8 cellular contexts compared by ENCODE assay signal in the genomic region with DNA sequence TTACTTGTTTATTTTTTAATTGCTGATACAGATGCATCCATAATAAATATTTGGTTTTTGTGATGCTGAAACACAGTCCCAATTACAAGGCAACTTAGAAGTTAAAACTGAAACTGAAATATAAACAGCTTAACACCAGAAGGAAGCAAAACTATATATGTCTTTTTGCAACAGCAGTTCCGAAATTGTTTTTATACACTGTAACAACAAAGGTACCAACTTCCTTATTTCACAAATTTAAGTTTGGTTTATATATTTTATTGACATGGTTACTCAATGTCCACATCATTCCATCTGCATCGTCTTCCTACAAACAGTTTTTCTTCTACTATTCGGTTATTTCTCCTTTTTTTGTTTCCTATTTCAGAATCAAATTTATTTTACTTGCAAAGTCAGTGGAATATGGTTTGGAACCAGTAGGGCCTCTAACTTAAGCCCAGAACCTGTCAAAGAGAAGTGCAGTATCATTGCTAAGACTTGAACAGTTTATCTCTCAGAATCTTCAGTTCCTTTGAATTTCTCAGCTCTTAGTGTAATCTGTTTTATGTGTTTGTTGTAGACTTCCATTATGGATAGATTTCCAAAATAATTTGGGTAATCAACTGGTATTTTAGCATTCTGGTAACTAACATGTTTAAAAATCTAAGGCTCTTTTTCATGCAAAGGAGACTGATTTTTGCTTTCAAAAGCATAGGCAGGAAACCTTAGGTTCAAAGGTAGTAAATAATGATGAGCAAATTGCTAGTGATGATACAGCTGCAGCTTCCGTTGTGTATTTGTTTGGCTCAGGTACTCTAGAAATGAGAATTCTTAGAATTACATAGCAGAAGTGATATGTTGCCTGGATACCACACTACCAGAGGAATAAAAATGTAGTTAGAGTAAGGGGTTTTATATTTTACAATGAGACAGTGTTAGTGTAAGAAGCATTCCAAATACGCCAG. TPM values are rescaled to one million over a fixed set of nuclear protein-coding genes. Genes with fewer than 3 reads are reported as not detected.
DNase-seq lines count a peak whose midpoint lies in the region; ATAC-seq and TF ChIP-seq lines count a peak whose summit lies in the region.

No MANE protein-coding gene starts in this region.

- peaks cover 9% of the 10 kb centered on the region for H3F3A ChIP-seq in neural progenitor cell (ENCODE audit: low read depth)

- H3K27me3 Mint-ChIP-seq in neural progenitor cell (ENCODE audit: insufficient read depth, low read depth) = no peaks in the 10 kb centered on the region

- no peaks in the 10 kb centered on the region for H4K20me1 ChIP-seq in neural progenitor cell (ENCODE audit: low read depth)

- no peak overlapping the region for H3K4me2 ChIP-seq in neural progenitor cell

- H3K4me1 Mint-ChIP-seq in neural progenitor cell = peaks cover 21% of the 10 kb centered on the region

- peak; percentile 43 for DNase-seq in GM10248 (ENCODE audit: extremely low spot score)
- DNase-seq in HL-60 (ENCODE audit: low read depth in 1 of 2, low spot score in 1 of 2) = no peak
- no peak for DNase-seq in dorsolateral prefrontal cortex
- no peak for DNase-seq in thyroid gland
- no peak for DNase-seq in occipital lobe (lab: John Stamatoyannopoulos, UW)
- DNase-seq in neural progenitor cell (ENCODE audit: low spot score) = no peak
- no peak for DNase-seq in LoVo (ENCODE audit: low spot score)

- 68 to 69% methylated on average over 5 of the region's 5 CpGs for WGBS in thyroid gland, 2 donors

- no peaks in the 10 kb centered on the region for H3K9me3 ChIP-seq in thyroid gland
- H3K9me3 ChIP-seq in neural progenitor cell (ENCODE audit: low read depth) = no peaks in the 10 kb centered on the region

- H2AFZ ChIP-seq in neural progenitor cell (replicated peaks) = no peak overlapping the region

- H3K79me2 ChIP-seq in neural progenitor cell (ENCODE audit: low read depth) = peaks cover 17% of the 10 kb centered on the region

- ATAC-seq in GM21381 (IDR thresholded peaks at IDR 0.05; ENCODE audit: unreplicated experiment) = peak; percentile 54

- peak overlapping the region; percentile 11; the same call in 1 of the 2 replicates for H3K4me3 ChIP-seq in HL-60 (replicated peaks; ENCODE audit: insufficient read depth, low read length)
- H3K4me3 ChIP-seq in dorsolateral prefrontal cortex = peak overlapping the region in 58 of 59 donors; percentile 3 to 59 (median 38)
- no peak overlapping the region for H3K4me3 ChIP-seq in thyroid gland (replicated peaks in 1 of 3)
- H3K4me3 ChIP-seq in neural progenitor cell = no peak overlapping the region

- H3K36me3 ChIP-seq in thyroid gland = no peaks in the 10 kb centered on the region
- H3K36me3 ChIP-seq in neural progenitor cell = no peaks in the 10 kb centered on the region

- TF ChIP-seq CTCF in GM10248 (IDR thresholded peaks at IDR 0.05; ENCODE audit: control extremely low read depth, extremely low read depth, low read depth, missing control alignments) (no peak), HL-60 (IDR thresholded peaks at IDR 0.05; ENCODE audit: insufficient read depth, low read length) (no peak), dorsolateral prefrontal cortex (IDR thresholded peaks at IDR 0.05 in 54 of 56, conservative IDR thresholded peaks at IDR 0.05 in 2 of 56; ENCODE audit: low read depth in 1 of 56, partially characterized antibody in 56 of 56) (no peak), thyroid gland (IDR thresholded peaks at IDR 0.05) (no peak), neural progenitor cell (IDR thresholded peaks at IDR 0.05) (no peak)

- H3K4me3 Mint-ChIP-seq in neural progenitor cell = no peak overlapping the region

- CTCF ChIA-PET in GM10248 (lab: Yijun Ruan, JAX) = interaction anchor here (0.8 to 1.7 kb wide), 4 partner anchors 10 to 49 kb away, joined by 3 to 6 read pairs (median 4); no protein-coding TSS in a partner anchor

- H3K9me3 Mint-ChIP-seq in neural progenitor cell = no peaks in the 10 kb centered on the region

- H3K27me3 ChIP-seq in HL-60 (ENCODE audit: insufficient read depth, poor library complexity, severe bottlenecking) = no peaks in the 10 kb centered on the region
- H3K27me3 ChIP-seq in dorsolateral prefrontal cortex = no peaks in the 10 kb centered on the region
- no peaks in the 10 kb centered on the region for H3K27me3 ChIP-seq in thyroid gland
- no peaks in the 10 kb centered on the region for H3K27me3 ChIP-seq in neural progenitor cell

- intact Hi-C loops in dorsolateral prefrontal cortex (cut with DNase I) (no loop called here), thyroid gland (cut with DNase I) (no loop called here)

- H3K4me1 ChIP-seq in thyroid gland (peaks cover 0 to 21% of the 10 kb centered on the region in 2 donors), neural progenitor cell (peaks cover 6% of the 10 kb centered on the region)

- POLR2A ChIA-PET in GM10248 (lab: Yijun Ruan, JAX) = interaction anchor here (0.6 to 4.8 kb wide), 3 partner anchors 8 to 16 kb away, joined by 5 to 23 read pairs (median 10); partner anchors contain the start of gene HSPA8

- H3K27ac Mint-ChIP-seq in neural progenitor cell = no peak overlapping the region

- no peak overlapping the region for H3K9ac ChIP-seq in neural progenitor cell

- peak overlapping the region; percentile 21 for H3K27ac ChIP-seq in HL-60 (replicated peaks)
- H3K27ac ChIP-seq in dorsolateral prefrontal cortex = peak overlapping the region in 35 of 59 donors; percentile 1 to 73 (median 35)
- H3K27ac ChIP-seq in thyroid gland = peak overlapping the region; percentile 38 to 60 (median 41)
- no peak overlapping the region for H3K27ac ChIP-seq in neural progenitor cell

- no peak for TF ChIP-seq POLR2A in thyroid gland (IDR thresholded peaks at IDR 0.05)

- peaks cover 28% of the 10 kb centered on the region for H3K36me3 Mint-ChIP-seq in neural progenitor cell

RNA-seq across cellular contexts. Expression of gene HSPA8, which starts 8.2 kb away (rescaled TPM):
- 1,000 to 10,000 TPM in 111 of 120 experiments, 100 to 1,000 TPM in 9; 712 to 2,249 (median 1,422) TPM for total RNA-seq in dorsolateral prefrontal cortex
- 1,000 to 10,000 TPM in 1 of 4 donors, 100 to 1,000 TPM in 3; 641 to 1,030 (median 860) TPM for total RNA-seq in thyroid gland
- total RNA-seq in occipital lobe = 3,421 TPM
- total RNA-seq in neural progenitor cell (ENCODE audit: low replicate concordance) = 1,453 and 1,464 TPM in 2 replicates

Comparison
In these comparisons a context has a peak if more than half of its experiments do, and no peak if none do; other contexts are left out.
1. H3K4me3 ChIP-seq: peak in HL-60 (single experiment) and dorsolateral prefrontal cortex (58 of 59); none in thyroid gland (0 of 3) and neural progenitor cell (single experiment).